In genomic region chr14:72892103-72892878, GRCh38 we compare ENCODE assay signal across 8 cellular contexts. TPM values are rescaled to one million over a fixed set of nuclear protein-coding genes. Genes with fewer than 3 reads are reported as not detected.
DNase-seq lines count a peak whose midpoint lies in the region; ATAC-seq, FAIRE-seq and TF ChIP-seq lines count a peak whose summit lies in the region.

No MANE protein-coding gene starts in this region.

- H3K9me3 Mint-ChIP-seq in effector memory CD8-positive, alpha-beta T cell: no peaks in the 10 kb centered on the region
- H3K9me3 Mint-ChIP-seq in naive B cell: peaks cover 0 to 2% (median 0%) of the 10 kb centered on the region in 7 donors

- no peak for TF ChIP-seq POLR2A in A549 (IDR thresholded peaks at IDR 0.05; ENCODE audit: low read length)
- TF ChIP-seq POLR2A in uterus (IDR thresholded peaks at IDR 0.05): no peak

- WGBS in A549 (ENCODE audit: missing lambda C conversion rate): 4% methylated on average over 36 of the region's 47 CpGs

- H3K4me1 ChIP-seq in A549 (peaks cover 18% of the 10 kb centered on the region), uterus (peaks cover 0 to 10% of the 10 kb centered on the region in 2 donors)

- peak overlapping the region; percentile 60 for H3K4me3 ChIP-seq in A549
- H3K4me3 ChIP-seq in uterus: peak overlapping the region; percentile 54 to 71

- POLR2A ChIA-PET in A549 (lab: Yijun Ruan, JAX): no interaction called here

- H3K27me3 Mint-ChIP-seq in effector memory CD8-positive, alpha-beta T cell: peaks cover 53 to 59% of the 10 kb centered on the region in 2 donors
- peaks cover 0 to 11% (median 4%) of the 10 kb centered on the region in 3 donors for H3K27me3 Mint-ChIP-seq in naive B cell

- TF ChIP-seq EP300 in A549 (IDR thresholded peaks at IDR 0.05): no peak

- peak in 1 of 2 experiments; percentile 21; a peak in 1 of 5 replicates for TF ChIP-seq RAD21 in A549 (conservative IDR thresholded peaks at IDR 0.05 in 1 of 2, IDR thresholded peaks at IDR 0.05 in 1 of 2)

- DNase-seq in A549 (ENCODE audit: low read depth in 1 of 2, low spot score in 1 of 2) (no peak), HCEC 1CT (peak; percentile 41), naive B cell (peak; percentile 33), uterus (no peak), middle frontal gyrus (ENCODE audit: extremely low spot score, low spot score) (no peak), AML-193 (lab: John Stamatoyannopoulos, UW) (no peak)
- peak; percentile 15 for DNase-seq in activated CD4-positive, alpha-beta T cell treated with anti-CD3 and anti-CD28 coated beads for 1 hour
- DNase-seq in effector memory CD8-positive, alpha-beta T cell: peak in 1 of 3 experiments; percentile 11

- TF ChIP-seq CTCF in A549 (IDR thresholded peaks at IDR 0.05) (no peak), uterus (IDR thresholded peaks at IDR 0.05) (no peak)

- no peak for FAIRE-seq in A549 (lab: Jason Lieb, UNC)

- peak overlapping the region; percentile 84 to 94 for H3K4me3 Mint-ChIP-seq in effector memory CD8-positive, alpha-beta T cell
- H3K4me3 Mint-ChIP-seq in naive B cell: peak overlapping the region; percentile 92 to 100 (median 98)

- H3K4me2 ChIP-seq in A549: peak overlapping the region; percentile 95

- H3K36me3 ChIP-seq in uterus: no peaks in the 10 kb centered on the region

- H3K9me3 ChIP-seq in A549: no peaks in the 10 kb centered on the region
- no peaks in the 10 kb centered on the region for H3K9me3 ChIP-seq in uterus

- intact Hi-C loops in uterus (cut with DNase I; ENCODE audit: low total_unique reads): no loop called here

- H3K4me1 Mint-ChIP-seq in effector memory CD8-positive, alpha-beta T cell (ENCODE audit: low read depth in 2 of 2): peaks cover 24 to 25% of the 10 kb centered on the region in 2 donors
- peaks cover 35 to 47% (median 42%) of the 10 kb centered on the region in 3 donors for H3K4me1 Mint-ChIP-seq in naive B cell

- peaks cover 0 to 31% of the 10 kb centered on the region in 2 donors for H3K27me3 ChIP-seq in uterus

- H3K27ac ChIP-seq in A549: no peak overlapping the region
- no peak overlapping the region for H3K27ac ChIP-seq in uterus

- ATAC-seq in A549: peak in 1 of 2 experiments; percentile 9; a peak in 2 of 6 replicates
- no peak for ATAC-seq in effector memory CD8-positive, alpha-beta T cell (replicated peaks)
- peak in 1 of 2 donors; percentile 9 for ATAC-seq in naive B cell (ENCODE audit: low read depth in 2 of 2)

- peak overlapping the region in 1 of 2 donors; percentile 23 for H3K27ac Mint-ChIP-seq in effector memory CD8-positive, alpha-beta T cell
- H3K27ac Mint-ChIP-seq in naive B cell: peak overlapping the region; percentile 39 to 95 (median 88)

- CTCF ChIA-PET in A549 (lab: Yijun Ruan, JAX): interaction anchor here (2.0 to 2.9 kb wide), 3 partner anchors 12 to 378 kb away, joined by 7 to 20 read pairs (median 18); no protein-coding TSS in a partner anchor

- peaks cover 7% of the 10 kb centered on the region for H3K36me3 Mint-ChIP-seq in effector memory CD8-positive, alpha-beta T cell (ENCODE audit: insufficient read depth)
- peaks cover 4 to 8% of the 10 kb centered on the region in 2 donors for H3K36me3 Mint-ChIP-seq in naive B cell

TF ChIP-seq in A549, 52 proteins besides CTCF, POLR2A, EP300 and RAD21:
- no peak for TF ChIP-seq ZFP36 (IDR thresholded peaks at IDR 0.05; ENCODE audit: borderline replicate concordance, partially characterized antibody)
- TF ChIP-seq RNF2 (IDR thresholded peaks at IDR 0.05; ENCODE audit: borderline replicate concordance, low read depth): 0 out of 2 replicates have a peak, but pooled peaks have one; percentile 18
- no peak for TF ChIP-seq KDM1A (IDR thresholded peaks at IDR 0.05; ENCODE audit: low read depth)
- no peak for TF ChIP-seq PHF8 (IDR thresholded peaks at IDR 0.05; ENCODE audit: borderline replicate concordance, low read depth)

RNA-seq across cellular contexts. Expression of gene DPF3, which starts 1.6 kb away (rescaled TPM):
- polyA plus RNA-seq in A549 (2011; rRNA removed): 0.05 and 0.28 TPM in 2 replicates
- polyA plus RNA-seq in A549 (2012; cell fraction: cytosol; rRNA removed): 0.05 and 0.07 TPM in 2 replicates
- polyA plus RNA-seq in A549 (2012; cell fraction: nucleus; rRNA removed): 0.07 and 0.10 TPM in 2 replicates
- polyA plus RNA-seq in A549 (2017; fragmentation: RNase III; extraction: RNeasy Plus Mini Kit Qiagen cat#74134 plus additional on column Dnase treatment): 0.09 to 0.24 TPM (median 0.10 TPM) in 3 replicates
- polyA minus RNA-seq in A549 (2011; rRNA and poly(A)+ RNA removed): 0.58 TPM in 1 of 2 replicates, not detected in the other
- 1 to 10 TPM; 4.2 to 9.0 (median 6.1) TPM for polyA plus RNA-seq in naive B cell (ENCODE audit: low read depth in 6 of 6)
- 1 to 10 TPM in 2 of 4 donors, not detected in 2; 1.6 to 2.8 TPM for total RNA-seq in uterus

RNA-seq across cellular contexts. Expression of gene DCAF4, which starts 34.0 kb away (rescaled TPM):
- 21.0 and 22.4 TPM in 2 replicates for polyA plus RNA-seq in A549 (2011; rRNA removed)
- 18.9 and 19.2 TPM in 2 replicates for polyA plus RNA-seq in A549 (2012; cell fraction: cytosol; rRNA removed)
- polyA plus RNA-seq in A549 (2012; cell fraction: nucleus; rRNA removed): 43.8 and 58.5 TPM in 2 replicates
- polyA plus RNA-seq in A549 (2017; fragmentation: RNase III; extraction: RNeasy Plus Mini Kit Qiagen cat#74134 plus additional on column Dnase treatment): 18.4 to 18.9 TPM (median 18.8 TPM) in 3 replicates
- polyA minus RNA-seq in A549 (2011; rRNA and poly(A)+ RNA removed): 33.3 and 35.7 TPM in 2 replicates
- 10 to 100 TPM; 11.9 to 19.0 (median 13.3) TPM for polyA plus RNA-seq in naive B cell (ENCODE audit: low read depth in 6 of 6)
- total RNA-seq in uterus: 10 to 100 TPM in 3 of 4 donors, not detected in 1; 12.0 to 14.1 (median 13.7) TPM

Comparison
In these comparisons a context has a peak if more than half of its experiments do, and no peak if none do; other contexts are left out.
1. DNase-seq: peak in HCEC 1CT (single experiment), activated CD4-positive, alpha-beta T cell treated with anti-CD3 and anti-CD28 coated beads for 1 hour (single experiment) and naive B cell (single experiment); none in A549 (0 of 2), uterus (0 of 2), middle frontal gyrus (single experiment) and AML-193 (0 of 2).
2. RNA of gene DPF3, which starts 1.6 kb away (polyA plus RNA-seq): 4.2 to 9.0 TPM in naive B cell; 0.05 to 0.28 TPM in A549; every median in the first group is over 4 times any median in the second.